In genomic region chr2:69013837-69014796, GRCh38 we compare ENCODE assay signal across 8 cellular contexts. TPM values are rescaled to one million over a fixed set of nuclear protein-coding genes. Genes with fewer than 3 reads are reported as not detected.
DNase-seq lines count a peak whose midpoint lies in the region; ATAC-seq and TF ChIP-seq lines count a peak whose summit lies in the region.

No MANE protein-coding gene starts in this region.

- H3K9me3 ChIP-seq in AG04450 (ENCODE audit: control insufficient read depth, insufficient read depth, low read length) (no peaks in the 10 kb centered on the region), adrenal gland (replicated peaks in 1 of 3) (no peaks in the 10 kb centered on the region), stomach smooth muscle (ENCODE audit: control insufficient read depth in 2 of 2, low read length in 2 of 2) (no peaks in the 10 kb centered on the region)

- H3K27ac ChIP-seq in AG04450 (ENCODE audit: low read depth, low read length) (peak overlapping the region; percentile 62), adrenal gland (peak overlapping the region; percentile 9 to 87 (median 58)), stomach smooth muscle (ENCODE audit: low read length) (peak overlapping the region; percentile 74)

- ATAC-seq in HG02938 (IDR thresholded peaks at IDR 0.05; ENCODE audit: unreplicated experiment), result no peak

- POLR2A ChIA-PET in AG04450 (lab: Yijun Ruan, JAX), result interaction anchor here (0.6 to 1.3 kb wide), 5 partner anchors 86 to 293 kb away, joined by 3 to 6 read pairs (median 5); no protein-coding TSS in a partner anchor

- H3K27me3 ChIP-seq in AG04450 (ENCODE audit: control insufficient read depth, insufficient read depth, low read length), result no peaks in the 10 kb centered on the region
- no peaks in the 10 kb centered on the region for H3K27me3 ChIP-seq in adrenal gland
- H3K27me3 ChIP-seq in stomach smooth muscle (ENCODE audit: control insufficient read depth in 1 of 2, insufficient read depth in 2 of 2, low read length in 2 of 2), result no peaks in the 10 kb centered on the region

- H3K4me3 ChIP-seq in AG04450 (ENCODE audit: low read depth, low read length) (peak overlapping the region; percentile 90), adrenal gland (peak overlapping the region; percentile 67 to 84 (median 70)), stomach smooth muscle (ENCODE audit: low read length in 2 of 2) (peak overlapping the region; percentile 80 to 93)

- H3K4me1 ChIP-seq in adrenal gland (replicated peaks in 1 of 2) (peaks cover 0 to 55% of the 10 kb centered on the region in 2 donors), stomach smooth muscle (ENCODE audit: control insufficient read depth, insufficient read depth, low read length) (peaks cover 32% of the 10 kb centered on the region)

- H3K9ac ChIP-seq in stomach smooth muscle (ENCODE audit: low read length in 2 of 2), result peak overlapping the region; percentile 81 to 83

- peak; percentile 19; the same call in 1 of the 2 replicates for TF ChIP-seq CTCF in AG04450 (IDR thresholded peaks at IDR 0.05; ENCODE audit: low read depth, low read length)
- TF ChIP-seq CTCF in adrenal gland (IDR thresholded peaks at IDR 0.05), result no peak

- intact Hi-C loops in adrenal gland (cut with DNase I), result loop anchor here in 1 of 2 donors (5.0 to 10.0 kb wide), 2 partner anchors 69 to 293 kb away; no protein-coding TSS in a partner anchor

- 3 to 6% (median 4%) methylated on average over 13 to 20 of the region's 20 CpGs for WGBS in adrenal gland, 4 donors

- no peak for TF ChIP-seq POLR2A in adrenal gland (IDR thresholded peaks at IDR 0.05)

- H3K36me3 ChIP-seq in adrenal gland (replicated peaks in 1 of 2) (no peaks in the 10 kb centered on the region), stomach smooth muscle (ENCODE audit: control insufficient read depth in 2 of 2, insufficient read depth in 2 of 2, low read length in 2 of 2) (no peaks in the 10 kb centered on the region)

- DNase-seq in AG04450 (ENCODE audit: low read depth, low spot score) (no peak), HT1080 (ENCODE audit: low read depth) (peak; percentile 50), adrenal gland (peak in 2 of 7 donors; percentile 49), kidney tubule cell (ENCODE audit: low spot score) (peak; percentile 4), NCI-H1930 (lab: John Stamatoyannopoulos, UW) (no peak), D341Med (ENCODE audit: low spot score) (no peak)

- CTCF ChIA-PET in AG04450 (lab: Charles Lee), result interaction anchor here (0.6 to 1.5 kb wide), 5 partner anchors 71 to 305 kb away, joined by 3 to 7 read pairs (median 3); no protein-coding TSS in a partner anchor

RNA-seq across cellular contexts. Expression of gene ANTXR1, which starts 1.1 kb away (rescaled TPM):
- polyA plus RNA-seq in AG04450 (2011; rRNA removed) (101 and 113 TPM in 2 replicates), adrenal gland (100 to 1,000 TPM in 1 of 3 donors, 10 to 100 TPM in 2; 19.0 to 279 (median 33.7) TPM)
- polyA minus RNA-seq in AG04450 (2011; rRNA and poly(A)+ RNA removed), result 74.7 and 79.1 TPM in 2 replicates
- total RNA-seq in HT1080 (2014; rRNA removed; shearing (Covaris generic)), result 32.8 and 40.4 TPM in 2 replicates
- 74.4 and 95.7 TPM in 2 replicates for polyA plus RNA-seq in HT1080 (2015; cell fraction: cytosol; rRNA removed)
- polyA plus RNA-seq in HT1080 (2015; cell fraction: nucleus; rRNA removed), result 82.3 and 82.7 TPM in 2 replicates
- total RNA-seq in adrenal gland, result 100 to 1,000 TPM in 6 of 8 donors, 10 to 100 TPM in 2; 81.9 to 386 (median 143) TPM

RNA-seq across cellular contexts. Expression of gene GKN1, which starts 39.7 kb away (rescaled TPM):
- polyA plus RNA-seq in AG04450 (2011; rRNA removed), result not detected in 2 replicates
- not detected in 2 replicates for polyA minus RNA-seq in AG04450 (2011; rRNA and poly(A)+ RNA removed)
- total RNA-seq in HT1080 (2014; rRNA removed; shearing (Covaris generic)), result not detected in 2 replicates
- not detected in 2 replicates for polyA plus RNA-seq in HT1080 (2015; cell fraction: cytosol; rRNA removed)
- polyA plus RNA-seq in HT1080 (2015; cell fraction: nucleus; rRNA removed), result not detected in 2 replicates
- 1 to 10 TPM in 3 of 8 donors, under 1 TPM in 2, not detected in 3; 0.31 to 2.8 (median 1.5) TPM for total RNA-seq in adrenal gland
- polyA plus RNA-seq in adrenal gland, result 1 to 10 TPM in 2 of 3 donors, under 1 TPM in 1; 0.68 to 2.9 (median 1.7) TPM

Comparison
In these comparisons a context has a peak if more than half of its experiments do, and no peak if none do; other contexts are left out.
1. DNase-seq: peak in HT1080 (single experiment) and kidney tubule cell (single experiment); none in AG04450 (single experiment), NCI-H1930 (0 of 2) and D341Med (single experiment).
2. Peak in every context shown above with its lines, with median percentiles within 50 percentile points of each other: H3K27ac ChIP-seq and H3K4me3 ChIP-seq.